ENCODE assay signal across 20 cellular contexts in genomic region chr15:41554401-41554800, GRCh38. TPM values are rescaled to one million over a fixed set of nuclear protein-coding genes. Genes with fewer than 3 reads are reported as not detected.
"Had no signal": no experiment of that assay in that cellular context is flagged by ENCODE, and none has a peak within 500 bp of the region (broad histone marks: within the 10 kb centered on the region; RNA-seq: fewer than 3 reads in every experiment).

No MANE protein-coding gene starts in this region.

- H3K36me3 Mint-ChIP-seq: mesothelial cell of epicardium, natural killer cell had no signal

- DNase-seq: activated CD4-positive, alpha-beta T cell treated with anti-CD3 and anti-CD28 coated beads, Interleukin-2, amount 10 ng/mL, durations not matched to agents 7 days and 5 days; activated CD8-positive, alpha-beta T cell treated with anti-CD3 and anti-CD28 coated beads for 36 hours; activated gamma-delta T cell; activated naive CD4-positive, alpha-beta T cell treated with anti-CD3 and anti-CD28 coated beads, Interleukin-2, amount 50 U/mL, for 16 hours; activated naive CD8-positive, alpha-beta T cell treated with anti-CD3 and anti-CD28 coated beads, Interleukin-2, amount 50 U/mL, for 24 hours; effector memory CD4-positive, alpha-beta T cell; islet precursor cell; left colon; natural killer cell; stimulated activated CD4-positive, alpha-beta T cell treated with anti-CD3 and anti-CD28 coated beads, Interleukin-12 subunit alpha, Interleukin-12 subunit beta, amount 100 ng/mL, for 4 hours; stimulated activated naive CD8-positive, alpha-beta T cell treated with anti-CD3 and anti-CD28 coated beads, Interleukin-15, Interleukin-2, amounts not matched to agents 100 U/mL and 50 U/mL, for 24 hours had no signal

- H3K4me3 Mint-ChIP-seq: activated CD4-positive, alpha-beta T cell treated with anti-CD3 and anti-CD28 coated beads, Interleukin-2, amount 10 ng/mL, durations not matched to agents 7 days and 5 days; activated CD8-positive, alpha-beta T cell treated with anti-CD3 and anti-CD28 coated beads for 36 hours; activated naive CD8-positive, alpha-beta T cell treated with anti-CD3 and anti-CD28 coated beads, Interleukin-2, amount 50 U/mL, for 24 hours; activated T-helper 1 cell treated with anti-CD3 and anti-CD28 coated beads, Interleukin-12 subunit alpha, Interleukin-12 subunit beta, Interleukin-2, Interleukin-4 antibody, amounts not matched to agents 30 ng/mL and 10 ng/mL and 1 ng/mL, durations not matched to agents 14 hours and 24 hours and 36 hours; mesothelial cell of epicardium; natural killer cell had no signal

- H3K36me3 ChIP-seq: esophagus muscularis mucosa had no signal

- H3K9me3 Mint-ChIP-seq: activated CD4-positive, alpha-beta T cell treated with anti-CD3 and anti-CD28 coated beads, Interleukin-2, amount 10 ng/mL, durations not matched to agents 7 days and 5 days; activated CD8-positive, alpha-beta T cell treated with anti-CD3 and anti-CD28 coated beads for 36 hours; activated naive CD8-positive, alpha-beta T cell treated with anti-CD3 and anti-CD28 coated beads, Interleukin-2, amount 50 U/mL, for 24 hours; activated T-helper 1 cell treated with anti-CD3 and anti-CD28 coated beads, Interleukin-12 subunit alpha, Interleukin-12 subunit beta, Interleukin-2, Interleukin-4 antibody, amounts not matched to agents 30 ng/mL and 10 ng/mL and 1 ng/mL, durations not matched to agents 14 hours and 24 hours and 36 hours; mesothelial cell of epicardium; natural killer cell had no signal

- FAIRE-seq: frontal cortex had no signal

- H3K27ac Mint-ChIP-seq: activated CD4-positive, alpha-beta T cell treated with anti-CD3 and anti-CD28 coated beads, Interleukin-2, amount 10 ng/mL, durations not matched to agents 7 days and 5 days; activated CD8-positive, alpha-beta T cell treated with anti-CD3 and anti-CD28 coated beads for 36 hours; activated naive CD8-positive, alpha-beta T cell treated with anti-CD3 and anti-CD28 coated beads, Interleukin-2, amount 50 U/mL, for 24 hours; activated T-helper 1 cell treated with anti-CD3 and anti-CD28 coated beads, Interleukin-12 subunit alpha, Interleukin-12 subunit beta, Interleukin-2, Interleukin-4 antibody, amounts not matched to agents 30 ng/mL and 10 ng/mL and 1 ng/mL, durations not matched to agents 14 hours and 24 hours and 36 hours; mesothelial cell of epicardium; progenitor cell of endocrine pancreas had no signal

- H3K27me3 Mint-ChIP-seq: activated CD8-positive, alpha-beta T cell treated with anti-CD3 and anti-CD28 coated beads for 36 hours had no signal

- H3K4me3 ChIP-seq: esophagus muscularis mucosa had no signal

- H3K27me3 ChIP-seq: esophagus muscularis mucosa had no signal

- ATAC-seq: activated CD4-positive, CD25-positive, alpha-beta regulatory T cell treated with anti-CD3 and anti-CD28 coated beads, Interleukin-2, amount 50 U/mL, for 24 hours; activated CD8-positive, alpha-beta T cell treated with anti-CD3 and anti-CD28 coated beads for 36 hours; activated naive CD8-positive, alpha-beta T cell treated with anti-CD3 and anti-CD28 coated beads, Interleukin-2, amount 50 U/mL, for 24 hours; left colon; natural killer cell; stimulated activated naive CD8-positive, alpha-beta T cell treated with anti-CD3 and anti-CD28 coated beads, Interleukin-15, Interleukin-2, amounts not matched to agents 100 U/mL and 50 U/mL, for 24 hours had no signal

- H3K9me3 ChIP-seq: esophagus muscularis mucosa had no signal

- H3K27ac ChIP-seq: esophagus muscularis mucosa had no signal

RNA-seq across cellular contexts. Expression of gene LTK, which starts 40.8 kb away (rescaled TPM):
- total RNA-seq: dermis blood vessel endothelial cell, frontal cortex, lung microvascular endothelial cell, osteoblast had no signal
